Comparison of ENCODE assay signal across 2 cellular contexts in genomic region chr5:12959744-12960143, GRCh38.
A peak's percentile ranks its signal among the peaks of the same experiment; 100 is the strongest.
TF ChIP-seq lines count a peak whose summit lies in the region.

No MANE protein-coding gene starts in this region.

TF ChIP-seq in HepG2, 621 proteins besides CTCF, POLR2A, EP300 and RAD21:
- TF ChIP-seq REST (IDR thresholded peaks at IDR 0.05; ENCODE audit: borderline replicate concordance in 1 of 2, low read depth in 1 of 2, low read length in 2 of 2) (no peak), ZBTB10 (CRISPR knock-in tag; IDR thresholded peaks at IDR 0.05; ENCODE audit: borderline replicate concordance) (no peak), ZNF776 (CRISPR knock-in tag; IDR thresholded peaks at IDR 0.05) (no peak), GTF2F1 (IDR thresholded peaks at IDR 0.05; ENCODE audit: low read length) (no peak), MAFK (conservative IDR thresholded peaks at IDR 0.05 in 1 of 2, IDR thresholded peaks at IDR 0.05 in 1 of 2; ENCODE audit: low read length in 2 of 2) (peak; percentile 69 to 85), HNF4G (IDR thresholded peaks at IDR 0.05; ENCODE audit: borderline replicate concordance, low read depth, low read length) (no peak), HNF4G (CRISPR knock-in tag; IDR thresholded peaks at IDR 0.05; ENCODE audit: borderline replicate concordance, low read depth) (no peak), HDAC1 (CRISPR knock-in tag; IDR thresholded peaks at IDR 0.05) (no peak), BCLAF1 (IDR thresholded peaks at IDR 0.05) (no peak), FOXO4 (CRISPR knock-in tag; conservative IDR thresholded peaks at IDR 0.05) (no peak), MAFF (IDR thresholded peaks at IDR 0.05; ENCODE audit: low read depth, low read length) (peak; percentile 72)
TF ChIP-seq in HepG2: peak in this region for 2.

TF ChIP-seq in IMR-90, 13 proteins besides CTCF, POLR2A, EP300 and RAD21:
- no peak for TF ChIP-seq CHD1 (IDR thresholded peaks at IDR 0.05; ENCODE audit: low read depth, low read length)
- peak; percentile 75 for TF ChIP-seq MAFK (IDR thresholded peaks at IDR 0.05; ENCODE audit: low read depth, low read length)
TF ChIP-seq in IMR-90: peak in this region for 1.
